1 cellular context compared by ENCODE assay signal in the genomic region with DNA sequence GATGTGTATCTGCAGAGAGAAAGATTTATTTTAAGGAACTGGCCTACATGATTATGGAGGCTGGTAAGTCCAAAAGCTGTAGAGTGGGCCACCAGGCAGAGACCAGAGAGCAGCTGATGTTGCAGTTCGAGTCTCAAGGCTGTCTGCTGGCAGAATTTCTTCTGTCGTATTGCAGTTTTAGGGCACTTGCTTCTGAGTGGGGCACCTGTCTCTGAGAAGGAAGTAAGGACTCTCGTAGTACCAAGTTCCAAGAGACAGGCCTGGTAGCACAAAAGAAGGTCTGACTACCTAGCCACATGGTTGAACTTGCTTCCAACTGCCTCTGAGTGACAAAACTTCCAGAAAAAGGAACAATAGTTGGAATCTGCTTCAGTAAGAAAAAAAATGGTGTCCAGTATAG.
TF ChIP-seq lines count a peak whose summit lies in the region.

No MANE protein-coding gene starts in this region.

TF ChIP-seq in GM12878, 131 proteins besides CTCF, POLR2A, EP300 and RAD21:
- TF ChIP-seq RFX5 (IDR thresholded peaks at IDR 0.05; ENCODE audit: low read depth, low read length) (no peak), STAT3 (IDR thresholded peaks at IDR 0.05; ENCODE audit: low read depth, low read length) (no peak), NBN (IDR thresholded peaks at IDR 0.05) (no peak), PAX5 (IDR thresholded peaks at IDR 0.05; ENCODE audit: borderline replicate concordance, low read depth, low read length) (no peak), SREBF2 (IDR thresholded peaks at IDR 0.05; ENCODE audit: low read length) (no peak), KLF5 (IDR thresholded peaks at IDR 0.05; ENCODE audit: partially characterized antibody) (no peak), NFYA (IDR thresholded peaks at IDR 0.05; ENCODE audit: borderline replicate concordance, low read depth, low read length) (no peak), PRDM15 (CRISPR knock-in tag; IDR thresholded peaks at IDR 0.05) (no peak), TCF7 (IDR thresholded peaks at IDR 0.05; ENCODE audit: borderline replicate concordance) (no peak), LARP7 (IDR thresholded peaks at IDR 0.05) (no peak), SIN3A (IDR thresholded peaks at IDR 0.05; ENCODE audit: low read depth, low read length) (no peak), EZH2 (IDR thresholded peaks at IDR 0.05; ENCODE audit: borderline replicate concordance, control insufficient read depth, low read depth, low read length) (no peak), RAD51 (IDR thresholded peaks at IDR 0.05) (no peak), YBX1 (IDR thresholded peaks at IDR 0.05) (no peak), CBX5 (IDR thresholded peaks at IDR 0.05; ENCODE audit: low read depth) (no peak), TCF12 (IDR thresholded peaks at IDR 0.05; ENCODE audit: low read depth, low read length) (no peak), NR2C1 (IDR thresholded peaks at IDR 0.05) (no peak), ASH2L (IDR thresholded peaks at IDR 0.05; ENCODE audit: borderline replicate concordance, low read depth) (no peak)
- TF ChIP-seq, protein P1, sequence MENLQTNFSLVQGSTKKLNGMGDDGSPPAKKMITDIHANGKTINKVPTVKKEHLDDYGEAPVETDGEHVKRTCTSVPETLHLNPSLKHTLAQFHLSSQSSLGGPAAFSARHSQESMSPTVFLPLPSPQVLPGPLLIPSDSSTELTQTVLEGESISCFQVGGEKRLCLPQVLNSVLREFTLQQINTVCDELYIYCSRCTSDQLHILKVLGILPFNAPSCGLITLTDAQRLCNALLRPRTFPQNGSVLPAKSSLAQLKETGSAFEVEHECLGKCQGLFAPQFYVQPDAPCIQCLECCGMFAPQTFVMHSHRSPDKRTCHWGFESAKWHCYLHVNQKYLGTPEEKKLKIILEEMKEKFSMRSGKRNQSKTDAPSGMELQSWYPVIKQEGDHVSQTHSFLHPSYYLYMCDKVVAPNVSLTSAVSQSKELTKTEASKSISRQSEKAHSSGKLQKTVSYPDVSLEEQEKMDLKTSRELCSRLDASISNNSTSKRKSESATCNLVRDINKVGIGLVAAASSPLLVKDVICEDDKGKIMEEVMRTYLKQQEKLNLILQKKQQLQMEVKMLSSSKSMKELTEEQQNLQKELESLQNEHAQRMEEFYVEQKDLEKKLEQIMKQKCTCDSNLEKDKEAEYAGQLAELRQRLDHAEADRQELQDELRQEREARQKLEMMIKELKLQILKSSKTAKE (IDR thresholded peaks at IDR 0.05; ENCODE audit: low read depth, poor library complexity, severe bottlenecking) = no peak
